In the genomic region with DNA sequence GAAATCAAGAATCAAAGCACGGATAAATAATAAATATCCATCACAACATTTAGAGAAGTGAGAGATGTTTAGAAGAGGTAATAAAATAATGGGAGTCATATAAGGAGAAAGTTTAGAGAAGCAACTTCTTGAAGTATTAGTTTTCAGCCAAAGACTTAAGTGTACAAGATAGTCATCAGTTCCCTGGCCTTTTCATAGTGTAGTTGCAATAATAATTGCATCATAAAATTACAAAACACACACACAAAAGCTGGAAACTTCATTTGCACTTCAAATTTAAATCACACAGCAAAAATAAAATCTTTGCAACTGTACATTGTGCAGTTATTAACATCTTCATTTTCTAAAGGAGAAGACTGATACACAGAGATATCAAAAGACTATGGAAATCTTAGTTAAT, we compare ENCODE assay signal across 24 cellular contexts.
DNase-seq lines count a peak whose midpoint lies in the region; ATAC-seq, FAIRE-seq and TF ChIP-seq lines count a peak whose summit lies in the region.
"Had no signal": no experiment of that assay in that cellular context is flagged by ENCODE, and none has a peak within 500 bp of the region (broad histone marks: within the 10 kb centered on the region; RNA-seq: fewer than 3 reads in every experiment).

No MANE protein-coding gene starts in this region.

- H3K79me2 ChIP-seq in keratinocyte (ENCODE audit: control insufficient read depth, insufficient read depth, low read length), result no peaks in the 10 kb centered on the region

- H2AFZ ChIP-seq in keratinocyte (ENCODE audit: control insufficient read depth, low read length), result peak overlapping the region; percentile 39
- H2AFZ ChIP-seq: GM23338 had no signal

- H4K20me1 ChIP-seq in keratinocyte (ENCODE audit: control insufficient read depth, extremely low read depth, insufficient read depth, low read length), result no peaks in the 10 kb centered on the region

- H3K9ac ChIP-seq in keratinocyte (ENCODE audit: control insufficient read depth, extremely low read depth, insufficient read depth, low read length), result no peak overlapping the region

- ATAC-seq in HG03039 (IDR thresholded peaks at IDR 0.05; ENCODE audit: unreplicated experiment), result no peak
- ATAC-seq: activated CD8-positive, alpha-beta T cell treated with anti-CD3 and anti-CD28 coated beads for 36 hours; GM23338 had no signal

- no peaks in the 10 kb centered on the region for H3K9me1 ChIP-seq in keratinocyte (ENCODE audit: control insufficient read depth, extremely low read depth, insufficient read depth, low read length)

- no peaks in the 10 kb centered on the region for H3K36me3 ChIP-seq in keratinocyte (ENCODE audit: control insufficient read depth in 2 of 2, extremely low read depth in 1 of 2, insufficient read depth in 2 of 2, low read length in 2 of 2)
- H3K36me3 ChIP-seq: SJCRH30, transverse colon had no signal

- no peak for TF ChIP-seq CTCF in keratinocyte (optimal IDR thresholded peaks at IDR 0.05 in 1 of 3, IDR thresholded peaks at IDR 0.05 in 1 of 3, conservative IDR thresholded peaks at IDR 0.05 in 1 of 3; ENCODE audit: extremely low read depth in 1 of 3, insufficient read depth in 2 of 3, low read length in 3 of 3)

- H3K4me3 ChIP-seq in keratinocyte (ENCODE audit: control insufficient read depth in 2 of 3, extremely low read depth in 1 of 3, insufficient read depth in 2 of 3, low read depth in 1 of 3, low read length in 3 of 3), result no peak overlapping the region
- H3K4me3 ChIP-seq: coronary artery, GM23338, SJCRH30, transverse colon had no signal

- dilution Hi-C loops in keratinocyte (cut with MboI; ENCODE audit: extremely low pct_ligation_motif_present, low sequenced_read_pairs), result no loop called here

- peaks cover 14% of the 10 kb centered on the region for H3K4me1 ChIP-seq in keratinocyte (ENCODE audit: control insufficient read depth, extremely low read depth, insufficient read depth, low read length)
- H3K4me1 ChIP-seq: SJCRH30, transverse colon had no signal

- FAIRE-seq in colon (lab: Jason Lieb, UNC), result peak; percentile 28
- peak; percentile 13 for FAIRE-seq in keratinocyte (lab: Jason Lieb, UNC)
- FAIRE-seq: HTR-8/SVneo had no signal

- H3K27me3 ChIP-seq in keratinocyte (ENCODE audit: control insufficient read depth, extremely low read depth, insufficient read depth, low read length), result no peaks in the 10 kb centered on the region
- H3K27me3 ChIP-seq: SJCRH30, transverse colon had no signal

- H3K4me2 ChIP-seq in keratinocyte (ENCODE audit: control insufficient read depth, extremely low read depth, insufficient read depth, low read depth, low read length), result peak overlapping the region; percentile 73
- H3K4me2 ChIP-seq: GM23338 had no signal

- no peaks in the 10 kb centered on the region for H3K9me3 ChIP-seq in keratinocyte (ENCODE audit: control insufficient read depth, low read depth, low read length)
- H3K9me3 ChIP-seq: SJCRH30, transverse colon had no signal

- peak overlapping the region; percentile 75 for H3K27ac ChIP-seq in keratinocyte (ENCODE audit: control insufficient read depth, insufficient read depth, low read length)
- H3K27ac ChIP-seq: coronary artery, SJCRH30, transverse colon had no signal

- DNase-seq in EH (ENCODE audit: low read depth) (peak; percentile 57), LHCN-M2 (ENCODE audit: low read depth) (peak; percentile 59), keratinocyte (ENCODE audit: low read depth, low spot score) (no peak), AG08396 (ENCODE audit: low spot score) (no peak), HuH-7.5 (ENCODE audit: low spot score) (no peak), NCI-H226 (no peak)
- DNase-seq: activated CD4-positive, CD25-positive, alpha-beta regulatory T cell; activated CD8-positive, alpha-beta T cell treated with anti-CD3 and anti-CD28 coated beads for 36 hours; activated naive CD4-positive, alpha-beta T cell treated with anti-CD3 and anti-CD28 coated beads, Interleukin-2, amount 10 ng/mL, durations not matched to agents 7 days and 5 days; activated T-cell treated with anti-CD3 and anti-CD28 coated beads, Interleukin-2, amount 50 U/mL, for 24 hours; AML-193; COR-L47; glutamatergic neuron; NCI-H1417; occipital lobe; right cardiac atrium; SJCRH30; stimulated activated CD4-positive, alpha-beta T cell treated with anti-CD3 and anti-CD28 coated beads, Interleukin-2, amount 100 ng/mL, for 24 hours; transverse colon had no signal

Comparison
In these comparisons a context has a peak if more than half of its experiments do, and no peak if none do; other contexts are left out.
1. DNase-seq: peak in EH (single experiment) and LHCN-M2 (single experiment); none in keratinocyte (single experiment), AG08396 (single experiment), HuH-7.5 (single experiment) and NCI-H226 (single experiment).